In the genomic region with DNA sequence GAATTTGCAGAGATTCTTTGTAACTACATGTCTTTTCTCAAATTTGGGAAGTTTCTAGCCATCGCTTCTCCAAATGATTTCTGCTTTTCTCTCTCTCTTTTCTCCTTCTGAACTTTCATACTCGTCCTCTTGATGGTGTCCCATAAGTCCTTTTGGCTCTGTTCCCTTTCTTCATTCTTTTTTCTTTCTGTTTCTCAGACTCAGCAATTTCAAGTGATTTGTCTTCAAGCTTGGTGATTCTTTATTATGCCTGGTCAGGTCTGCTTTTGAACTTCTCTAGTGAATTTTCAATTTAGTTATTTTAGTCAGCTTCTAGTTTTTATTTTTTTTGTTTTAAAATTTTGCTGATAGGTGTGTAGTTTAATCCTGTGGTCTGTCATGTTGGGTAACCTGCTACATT, we compare ENCODE assay signal across 32 cellular contexts.
"Had no signal": no experiment of that assay in that cellular context is flagged by ENCODE, and none has a peak within 500 bp of the region (broad histone marks: within the 10 kb centered on the region; RNA-seq: fewer than 3 reads in every experiment).

No MANE protein-coding gene starts in this region.

- DNase-seq: activated CD4-positive, alpha-beta memory T cell treated with anti-CD3 and anti-CD28 coated beads, Interleukin-2, amount 10 ng/mL, durations not matched to agents 7 days and 5 days; activated CD4-positive, alpha-beta T cell treated with anti-CD3 and anti-CD28 coated beads for 1 hour; activated CD4-positive, alpha-beta T cell treated with anti-CD3 and anti-CD28 coated beads for 48 hours; activated CD4-positive, CD25-positive, alpha-beta regulatory T cell; activated effector memory CD4-positive, alpha-beta T cell treated with anti-CD3 and anti-CD28 coated beads, Interleukin-2, amount 50 U/mL, for 16 hours; activated naive CD4-positive, alpha-beta T cell; activated naive CD4-positive, alpha-beta T cell treated with anti-CD3 and anti-CD28 coated beads, Interleukin-2, amount 50 U/mL, for 16 hours; activated naive CD8-positive, alpha-beta T cell treated with anti-CD3 and anti-CD28 coated beads for 36 hours; activated T-cell treated with anti-CD3 and anti-CD28 coated beads, Interleukin-2, amount 50 U/mL, for 1 hour; activated T-cell treated with anti-CD3 and anti-CD28 coated beads, Interleukin-2, amount 50 U/mL, for 72 hours; amniotic stem cell; aorta; brain microvascular endothelial cell; central memory CD4-positive, alpha-beta T cell; Kasumi-1; KG1; MG63; NCI-H1048; NCI-H1105 treated with DMSO at 0.1 percent for 48 hours; NCI-H1436; NCI-H1694 treated with DMSO at 0.1 percent for 48 hours; NCI-H2029; NCI-H345; NCI-H524 treated with DMSO at 0.1 percent for 48 hours; NK-92 treated with Interleukin-12 subunit alpha and Interleukin-12 subunit beta, amount 100 ng/mL, for 24 hours; PC-3; SHP77; SJCRH30; T1000; WERI-Rb-1 had no signal

- H3K4me1 ChIP-seq: SJCRH30 had no signal

- ATAC-seq: activated T-cell treated with anti-CD3 and anti-CD28 coated beads, Interleukin-2, amount 50 U/mL, for 72 hours; activated T-helper 17 cell treated with anti-CD3 and anti-CD28 coated beads, Interleukin-2, amount 50 U/mL, for 72 hours; PC-3 had no signal

- H3K9me3 Mint-ChIP-seq: activated CD4-positive, alpha-beta memory T cell treated with anti-CD3 and anti-CD28 coated beads, Interleukin-2, amount 10 ng/mL, durations not matched to agents 7 days and 5 days; activated T-cell treated with anti-CD3 and anti-CD28 coated beads, Interleukin-2, amount 50 U/mL, for 72 hours; activated T-helper 17 cell treated with anti-CD3 and anti-CD28 coated beads, Interleukin-2, amount 50 U/mL, for 72 hours had no signal

- H3K36me3 Mint-ChIP-seq: activated naive CD8-positive, alpha-beta T cell treated with anti-CD3 and anti-CD28 coated beads for 36 hours had no signal

- H3K27ac Mint-ChIP-seq: activated CD4-positive, alpha-beta memory T cell treated with anti-CD3 and anti-CD28 coated beads, Interleukin-2, amount 10 ng/mL, durations not matched to agents 7 days and 5 days; activated naive CD8-positive, alpha-beta T cell treated with anti-CD3 and anti-CD28 coated beads for 36 hours; activated T-cell treated with anti-CD3 and anti-CD28 coated beads, Interleukin-2, amount 50 U/mL, for 72 hours; activated T-helper 17 cell treated with anti-CD3 and anti-CD28 coated beads, Interleukin-2, amount 50 U/mL, for 72 hours had no signal

- H3K27me3 ChIP-seq: brain microvascular endothelial cell, MG63, SJCRH30 had no signal

- H3K4me3 Mint-ChIP-seq: activated CD4-positive, alpha-beta memory T cell treated with anti-CD3 and anti-CD28 coated beads, Interleukin-2, amount 10 ng/mL, durations not matched to agents 7 days and 5 days; activated naive CD8-positive, alpha-beta T cell treated with anti-CD3 and anti-CD28 coated beads for 36 hours; activated T-cell treated with anti-CD3 and anti-CD28 coated beads, Interleukin-2, amount 50 U/mL, for 72 hours; activated T-helper 17 cell treated with anti-CD3 and anti-CD28 coated beads, Interleukin-2, amount 50 U/mL, for 72 hours had no signal

- H3K4me3 ChIP-seq: MG63, SJCRH30, SK-N-MC had no signal

- H3K4me1 Mint-ChIP-seq: activated CD4-positive, alpha-beta memory T cell treated with anti-CD3 and anti-CD28 coated beads, Interleukin-2, amount 10 ng/mL, durations not matched to agents 7 days and 5 days; activated naive CD8-positive, alpha-beta T cell treated with anti-CD3 and anti-CD28 coated beads for 36 hours; activated T-helper 17 cell treated with anti-CD3 and anti-CD28 coated beads, Interleukin-2, amount 50 U/mL, for 72 hours had no signal

- H3K9me3 ChIP-seq: MG63, SJCRH30 had no signal

- H3K27ac ChIP-seq: brain microvascular endothelial cell, SJCRH30, SK-N-MC, WERI-Rb-1 had no signal

- H3K36me3 ChIP-seq: brain microvascular endothelial cell, MG63, SJCRH30, WERI-Rb-1 had no signal
